11 cellular contexts compared by ENCODE assay signal in the genomic region with DNA sequence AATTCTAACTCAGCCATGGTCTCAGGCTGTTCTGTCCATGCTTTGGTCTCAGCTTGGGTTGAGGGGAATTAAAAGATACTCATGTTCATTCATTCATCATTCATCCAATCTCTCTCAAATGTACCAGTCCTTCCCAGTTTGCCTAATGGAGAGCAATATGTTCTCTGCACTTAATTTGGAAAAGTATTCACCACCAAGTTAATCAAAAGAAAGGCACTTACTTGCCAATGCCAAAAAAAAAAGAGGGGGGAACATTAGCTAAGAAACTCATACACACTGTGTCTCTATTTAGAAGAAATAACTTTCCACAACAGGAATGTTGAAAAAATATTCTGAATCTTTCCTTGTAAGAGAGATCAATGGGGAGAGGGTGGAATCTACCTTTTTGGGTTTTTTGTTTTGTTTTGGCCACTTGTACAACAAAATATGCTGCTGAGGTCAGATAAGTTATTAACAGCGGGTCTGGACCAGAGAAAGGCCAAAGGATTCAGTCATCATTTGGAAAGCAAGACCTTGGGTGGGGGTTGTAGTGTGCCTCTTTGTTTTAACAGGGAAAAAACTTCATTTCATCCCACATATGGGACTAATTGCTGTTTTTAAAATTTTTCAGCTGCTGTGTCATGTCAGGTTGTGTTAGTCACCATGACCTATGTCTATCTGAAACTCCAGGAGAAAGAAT.
DNase-seq lines count a peak whose midpoint lies in the region; TF ChIP-seq lines count a peak whose summit lies in the region.
"Had no signal": no experiment of that assay in that cellular context is flagged by ENCODE, and none has a peak within 500 bp of the region (broad histone marks: within the 10 kb centered on the region; RNA-seq: fewer than 3 reads in every experiment).

No MANE protein-coding gene starts in this region.

- no TSS peak for BruUV-seq in Calu3 (replicated peaks; lab: Mats Ljungman, UMichigan)

- in situ Hi-C loops in ACHN (cut with HindIII; ENCODE audit: low pct_ligation_motif_present, low pct_unique_long_range_greater_than_20kb, low sequenced_read_pairs), result no loop called here

- no peak overlapping the region for H4K8ac ChIP-seq in trophoblast cell (ENCODE audit: low read depth, low read length)

- CTCF ChIA-PET in BJ (lab: Yijun Ruan, JAX), result interaction anchor here (0.9 to 1.2 kb wide), 3 partner anchors 14 to 134 kb away, joined by 3 to 4 read pairs (median 3); no protein-coding TSS in a partner anchor
- CTCF ChIA-PET in Calu3 (lab: Charles Lee), result no interaction called here

- no peaks in the 10 kb centered on the region for H3K27me3 ChIP-seq in BJ (ENCODE audit: control insufficient read depth, insufficient read depth, low read length)
- no peaks in the 10 kb centered on the region for H3K27me3 ChIP-seq in SJSA1 (replicated peaks)
- H3K27me3 ChIP-seq in trophoblast cell (ENCODE audit: insufficient read depth, low read length), result no peaks in the 10 kb centered on the region

- H3K9me3 ChIP-seq in SJSA1 (replicated peaks), result no peaks in the 10 kb centered on the region
- H3K9me3 ChIP-seq in trophoblast cell (ENCODE audit: insufficient read depth, low read depth, low read length), result no peaks in the 10 kb centered on the region

- no peak overlapping the region for H2BK12ac ChIP-seq in trophoblast cell (ENCODE audit: low read length)

- H3K27ac ChIP-seq in SJSA1, result peak overlapping the region; percentile 86
- H3K27ac ChIP-seq in trophoblast cell (ENCODE audit: low read depth, low read length), result peak overlapping the region; percentile 58

- no CpG with 5 or more reads among the region's 1 CpG for WGBS in trophoblast cell (ENCODE audit: extremely low coverage, insufficient coverage, insufficient read length)

- no peak overlapping the region for H2AFZ ChIP-seq in trophoblast cell (ENCODE audit: insufficient read depth, low read length, poor library complexity)

- no peak overlapping the region for H3K9ac ChIP-seq in trophoblast cell (ENCODE audit: low read length)

- no peaks in the 10 kb centered on the region for H3K27me3 Mint-ChIP-seq in Calu3 (ENCODE audit: unreplicated experiment)
- H3K27me3 Mint-ChIP-seq: CD4-positive, alpha-beta memory T cell had no signal

- POLR2A ChIA-PET in BJ (lab: Charles Lee), result no interaction called here

- H3K4me3 ChIP-seq in BJ (ENCODE audit: low read depth, low read length) (no peak overlapping the region), SJSA1 (no peak overlapping the region), fibroblast of mammary gland (ENCODE audit: control insufficient read depth, low read depth, low read length) (no peak overlapping the region), trophoblast cell (ENCODE audit: low read depth, low read length) (no peak overlapping the region)

- no peak overlapping the region for H4K12ac ChIP-seq in trophoblast cell (ENCODE audit: low read depth, low read length)

- no peaks in the 10 kb centered on the region for H3K79me1 ChIP-seq in trophoblast cell (ENCODE audit: low read length)

- no peaks in the 10 kb centered on the region for H3K9me3 Mint-ChIP-seq in Calu3 (ENCODE audit: low read depth, unreplicated experiment)
- H3K9me3 Mint-ChIP-seq: CD4-positive, alpha-beta memory T cell; nephron progenitor cell had no signal

- no peak overlapping the region for H4K91ac ChIP-seq in trophoblast cell (ENCODE audit: low read depth, low read length)

- H3K79me2 ChIP-seq in trophoblast cell (ENCODE audit: control insufficient read depth, insufficient read depth, low read length, poor library complexity), result no peaks in the 10 kb centered on the region

- DNase-seq in BJ (ENCODE audit: low read depth) (peak; percentile 96), SJSA1 (ENCODE audit: low read depth in 1 of 2, low spot score in 2 of 2) (peak; percentile 70 to 90), fibroblast of mammary gland (ENCODE audit: low read depth) (peak; percentile 98), trophoblast cell (peak; percentile 27 to 71), mucosa of gallbladder (ENCODE audit: low spot score) (no peak), ACHN (no peak), Calu3 (no peak), amygdala (lab: John Stamatoyannopoulos, UW) (no peak)
- DNase-seq: activated naive CD4-positive, alpha-beta T cell treated with anti-CD3 and anti-CD28 coated beads, Interleukin-2, amount 50 U/mL, for 16 hours; CD4-positive, alpha-beta memory T cell; nephron progenitor cell had no signal

- H3K36me3 ChIP-seq in BJ (ENCODE audit: control insufficient read depth, insufficient read depth, low read length) (peaks cover 19% of the 10 kb centered on the region), SJSA1 (peaks cover 87% of the 10 kb centered on the region), trophoblast cell (ENCODE audit: control insufficient read depth in 1 of 2, insufficient read depth in 2 of 2, low read length in 2 of 2) (no peaks in the 10 kb centered on the region)

- no peak overlapping the region for H3K4ac ChIP-seq in trophoblast cell (ENCODE audit: low read depth, low read length)

- no peaks in the 10 kb centered on the region for H3K4me1 Mint-ChIP-seq in Calu3 (ENCODE audit: low read depth, unreplicated experiment)
- H3K4me1 Mint-ChIP-seq: CD4-positive, alpha-beta memory T cell; nephron progenitor cell had no signal

- no peak overlapping the region for H3K18ac ChIP-seq in trophoblast cell (ENCODE audit: low read length)

- H3K23ac ChIP-seq in trophoblast cell (ENCODE audit: low read length), result no peak overlapping the region

- H3K4me2 ChIP-seq in trophoblast cell (ENCODE audit: low read length), result no peak overlapping the region

- no peak overlapping the region for H3K4me3 Mint-ChIP-seq in Calu3 (ENCODE audit: low read depth, unreplicated experiment)
- H3K4me3 Mint-ChIP-seq: CD4-positive, alpha-beta memory T cell; nephron progenitor cell had no signal

- no peak overlapping the region for H3K27ac Mint-ChIP-seq in Calu3 (ENCODE audit: unreplicated experiment)
- H3K27ac Mint-ChIP-seq: CD4-positive, alpha-beta memory T cell; nephron progenitor cell had no signal

- TF ChIP-seq CTCF in BJ (IDR thresholded peaks at IDR 0.05; ENCODE audit: insufficient read depth, low read depth, low read length), result no peak
- no peak for TF ChIP-seq CTCF in fibroblast of mammary gland (conservative IDR thresholded peaks at IDR 0.05; ENCODE audit: control insufficient read depth, insufficient read depth, low read depth, low read length)
- no peak for TF ChIP-seq CTCF in Calu3 (IDR thresholded peaks at IDR 0.05; ENCODE audit: unreplicated experiment)

- H3K36me3 Mint-ChIP-seq in Calu3 (ENCODE audit: insufficient read depth, unreplicated experiment), result no peaks in the 10 kb centered on the region
- H3K36me3 Mint-ChIP-seq: CD4-positive, alpha-beta memory T cell had no signal

- intact Hi-C loops in Calu3 (cut with micrococcal nuclease; ENCODE audit: unreplicated experiment), result no loop called here

- peak overlapping the region; percentile 76 for H2BK120ac ChIP-seq in trophoblast cell (ENCODE audit: insufficient read depth, low read length, poor library complexity)

- no peak overlapping the region for H2AK5ac ChIP-seq in trophoblast cell (ENCODE audit: low read length)

- H3K4me1 ChIP-seq in SJSA1 (replicated peaks) (peaks cover 23% of the 10 kb centered on the region), trophoblast cell (ENCODE audit: control insufficient read depth in 1 of 2, insufficient read depth in 2 of 2, low read length in 2 of 2) (no peaks in the 10 kb centered on the region)

- H2BK5ac ChIP-seq in trophoblast cell (ENCODE audit: low read depth, low read length, poor library complexity), result no peak overlapping the region

- no peak overlapping the region for H3K14ac ChIP-seq in trophoblast cell (ENCODE audit: low read length)

Comparison
In these comparisons a context has a peak if more than half of its experiments do, and no peak if none do; other contexts are left out.
1. DNase-seq: peak in BJ (single experiment), SJSA1 (2 of 2), fibroblast of mammary gland (single experiment) and trophoblast cell (2 of 2); none in mucosa of gallbladder (single experiment), ACHN (single experiment), Calu3 (single experiment) and amygdala (0 of 56).